Comparison of ENCODE assay signal across 15 cellular contexts in the genomic region with DNA sequence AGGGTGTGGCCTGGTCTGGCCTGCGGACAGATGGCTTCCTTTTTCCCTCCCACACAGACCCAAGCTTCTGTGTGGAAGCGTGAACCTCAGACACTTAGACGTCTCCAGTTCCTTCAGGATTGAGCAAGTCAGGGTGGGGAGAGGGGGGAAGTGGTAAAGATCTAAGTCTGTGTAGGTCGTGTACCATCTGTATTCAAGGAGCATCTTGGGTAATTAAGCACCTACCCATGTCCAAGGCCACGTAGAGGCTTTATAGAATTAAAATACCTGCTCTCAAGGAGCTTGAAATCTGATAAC.
DNase-seq lines count a peak whose midpoint lies in the region; ATAC-seq and TF ChIP-seq lines count a peak whose summit lies in the region.
"Had no signal": no experiment of that assay in that cellular context is flagged by ENCODE, and none has a peak within 500 bp of the region (broad histone marks: within the 10 kb centered on the region; RNA-seq: fewer than 3 reads in every experiment).

No MANE protein-coding gene starts in this region.

- no peak overlapping the region for H3K4me3 Mint-ChIP-seq in dendritic cell treated with granulocyte-macrophage colony-stimulating factor and Interleukin-4, amounts not matched to agents 40 ng/mL and 50 ng/mL, for 4 days
- H3K4me3 Mint-ChIP-seq: activated T-helper 1 cell treated with anti-CD3 and anti-CD28 coated beads, Interleukin-12 subunit alpha, Interleukin-12 subunit beta, Interleukin-2, Interleukin-4 antibody, amounts not matched to agents 30 ng/mL and 10 ng/mL and 1 ng/mL, durations not matched to agents 14 hours and 24 hours and 36 hours; central memory CD8-positive, alpha-beta T cell; stimulated activated naive CD8-positive, alpha-beta T cell treated with anti-CD3 and anti-CD28 coated beads, Interleukin-15, amount 100 ng/mL, for 72 hours had no signal

- H3K27me3 ChIP-seq in muscle layer of duodenum (ENCODE audit: low read depth, low read length), result no peaks in the 10 kb centered on the region

- peak overlapping the region; percentile 14 for H3K27ac ChIP-seq in muscle layer of duodenum (ENCODE audit: low read length)
- H3K27ac ChIP-seq: VCaP had no signal

- no peak overlapping the region for H3K4me3 ChIP-seq in AG10803 (ENCODE audit: low read length)
- H3K4me3 ChIP-seq in muscle layer of duodenum (ENCODE audit: low read depth in 1 of 2, low read length in 2 of 2), result no peak overlapping the region

- DNase-seq in AG10803 (ENCODE audit: low read depth) (peak; percentile 63), NCI-H82 (lab: John Stamatoyannopoulos, UW) (peak; percentile 66), LoVo (ENCODE audit: low spot score) (no peak), retina (no peak), HuH-7.5 (ENCODE audit: low spot score) (no peak)
- DNase-seq: GDM1; H7; NCI-H1092; stimulated activated naive CD8-positive, alpha-beta T cell treated with anti-CD3 and anti-CD28 coated beads, Interleukin-15, amount 100 ng/mL, for 72 hours had no signal

- no peak for ATAC-seq in HG03565 (IDR thresholded peaks at IDR 0.05; ENCODE audit: unreplicated experiment)
- ATAC-seq: stimulated activated naive CD8-positive, alpha-beta T cell treated with anti-CD3 and anti-CD28 coated beads, Interleukin-15, amount 100 ng/mL, for 72 hours had no signal

- peaks cover 48% of the 10 kb centered on the region for H3K4me1 Mint-ChIP-seq in dendritic cell treated with granulocyte-macrophage colony-stimulating factor and Interleukin-4, amounts not matched to agents 40 ng/mL and 50 ng/mL, for 4 days (ENCODE audit: low read depth)

- H3K27me3 Mint-ChIP-seq in dendritic cell treated with granulocyte-macrophage colony-stimulating factor and Interleukin-4, amounts not matched to agents 40 ng/mL and 50 ng/mL, for 4 days, result no peaks in the 10 kb centered on the region
- H3K27me3 Mint-ChIP-seq: central memory CD8-positive, alpha-beta T cell; stimulated activated naive CD8-positive, alpha-beta T cell treated with anti-CD3 and anti-CD28 coated beads, Interleukin-15, amount 100 ng/mL, for 72 hours had no signal

- H3K27ac Mint-ChIP-seq in dendritic cell treated with granulocyte-macrophage colony-stimulating factor and Interleukin-4, amounts not matched to agents 40 ng/mL and 50 ng/mL, for 4 days, result peak overlapping the region; percentile 67
- H3K27ac Mint-ChIP-seq: activated T-helper 1 cell treated with anti-CD3 and anti-CD28 coated beads, Interleukin-12 subunit alpha, Interleukin-12 subunit beta, Interleukin-2, Interleukin-4 antibody, amounts not matched to agents 30 ng/mL and 10 ng/mL and 1 ng/mL, durations not matched to agents 14 hours and 24 hours and 36 hours had no signal

- H3K9me3 Mint-ChIP-seq in dendritic cell treated with granulocyte-macrophage colony-stimulating factor and Interleukin-4, amounts not matched to agents 40 ng/mL and 50 ng/mL, for 4 days, result no peaks in the 10 kb centered on the region
- H3K9me3 Mint-ChIP-seq: activated T-helper 1 cell treated with anti-CD3 and anti-CD28 coated beads, Interleukin-12 subunit alpha, Interleukin-12 subunit beta, Interleukin-2, Interleukin-4 antibody, amounts not matched to agents 30 ng/mL and 10 ng/mL and 1 ng/mL, durations not matched to agents 14 hours and 24 hours and 36 hours; central memory CD8-positive, alpha-beta T cell; stimulated activated naive CD8-positive, alpha-beta T cell treated with anti-CD3 and anti-CD28 coated beads, Interleukin-15, amount 100 ng/mL, for 72 hours had no signal

- peaks cover 9 to 28% of the 10 kb centered on the region in 2 donors for H3K36me3 ChIP-seq in muscle layer of duodenum (ENCODE audit: control insufficient read depth in 1 of 2, insufficient read depth in 2 of 2, low read length in 2 of 2)

- H3K4me1 ChIP-seq in muscle layer of duodenum (ENCODE audit: control insufficient read depth in 1 of 2, insufficient read depth in 2 of 2, low read length in 2 of 2), result peaks cover 20 to 37% of the 10 kb centered on the region in 2 donors

- no peaks in the 10 kb centered on the region for H3K9me3 ChIP-seq in muscle layer of duodenum (ENCODE audit: control insufficient read depth in 1 of 2, low read length in 2 of 2)

- H3K36me3 Mint-ChIP-seq in dendritic cell treated with granulocyte-macrophage colony-stimulating factor and Interleukin-4, amounts not matched to agents 40 ng/mL and 50 ng/mL, for 4 days (ENCODE audit: low read depth), result peaks cover 65% of the 10 kb centered on the region

- no peak for TF ChIP-seq CTCF in AG10803 (conservative IDR thresholded peaks at IDR 0.05; ENCODE audit: low read length)

- intact Hi-C loops in dendritic cell treated with granulocyte-macrophage colony-stimulating factor and Interleukin-4, amounts not matched to agents 40 ng/mL and 50 ng/mL, for 4 days (cut with micrococcal nuclease), result no loop called here

Comparison
In these comparisons a context has a peak if more than half of its experiments do, and no peak if none do; other contexts are left out.
1. DNase-seq: peak in AG10803 (single experiment) and NCI-H82 (single experiment); none in LoVo (single experiment), retina (single experiment) and HuH-7.5 (single experiment).